Comparison of ENCODE assay signal across 8 cellular contexts in the genomic region with DNA sequence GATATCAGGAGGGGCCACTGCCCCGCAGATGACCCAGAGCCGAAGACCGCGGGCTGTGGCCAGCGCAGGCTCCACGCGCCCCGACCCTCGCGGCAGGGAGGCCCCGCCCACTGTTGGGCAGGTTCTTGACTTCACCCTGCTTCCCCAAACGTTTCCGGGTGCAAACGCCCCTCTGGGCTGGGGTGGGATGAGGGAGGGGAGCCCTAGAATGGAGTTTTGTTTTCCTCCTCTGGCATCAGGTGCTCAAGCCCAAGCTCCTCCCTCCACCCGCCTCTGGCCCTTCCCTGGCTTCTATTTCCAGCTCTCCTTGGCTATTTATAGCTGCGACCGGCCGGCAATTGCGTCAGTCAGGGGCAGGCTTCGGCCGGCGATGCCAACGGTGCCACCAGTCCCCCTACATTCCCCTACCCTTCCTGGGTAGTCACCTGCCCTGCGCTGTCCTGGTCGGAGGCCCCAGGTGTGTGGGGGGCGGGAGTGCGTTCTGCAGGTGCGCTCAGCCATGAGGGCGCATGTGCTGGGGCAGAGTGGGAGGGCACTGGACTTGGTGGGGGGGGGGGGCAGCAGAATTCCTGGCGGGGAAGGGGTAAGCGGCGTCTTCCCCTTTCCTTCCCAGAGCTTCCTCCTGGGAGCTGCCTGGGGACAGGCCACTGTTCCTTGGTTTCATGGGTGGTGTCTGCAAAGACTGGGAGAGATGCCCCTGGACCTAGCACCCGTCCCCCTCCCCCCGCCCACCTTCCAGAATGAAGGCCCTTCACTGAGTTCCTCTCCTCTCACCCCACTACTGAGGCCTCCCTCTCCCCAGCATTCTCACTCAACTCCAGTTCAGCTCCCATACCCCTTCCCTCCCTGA. TPM values are rescaled to one million over a fixed set of nuclear protein-coding genes. Genes with fewer than 3 reads are reported as not detected.
DNase-seq lines count a peak whose midpoint lies in the region; ATAC-seq and TF ChIP-seq lines count a peak whose summit lies in the region.

No MANE protein-coding gene starts in this region.

- H3K14ac ChIP-seq in mesenchymal stem cell (ENCODE audit: low read length in 2 of 2), result no peak overlapping the region

- peaks cover 69% of the 10 kb centered on the region for H3K27me3 Mint-ChIP-seq in endodermal cell (ENCODE audit: insufficient read depth)

- H4K8ac ChIP-seq in mesenchymal stem cell (ENCODE audit: low read length), result no peak overlapping the region

- H3K9me3 ChIP-seq in endodermal cell (ENCODE audit: control insufficient read depth, low read length) (no peaks in the 10 kb centered on the region), mesenchymal stem cell (ENCODE audit: control insufficient read depth, low read length) (no peaks in the 10 kb centered on the region)

- no peak overlapping the region for H3K27ac Mint-ChIP-seq in endodermal cell

- H3K4ac ChIP-seq in mesenchymal stem cell (ENCODE audit: low read depth in 1 of 2, low read length in 2 of 2), result no peak overlapping the region

- H3K4me1 ChIP-seq in endodermal cell (ENCODE audit: control insufficient read depth, insufficient read depth, low read length), result no peaks in the 10 kb centered on the region
- peaks cover 17% of the 10 kb centered on the region for H3K4me1 ChIP-seq in mesenchymal stem cell (ENCODE audit: control insufficient read depth, insufficient read depth, low read depth, low read length)

- TF ChIP-seq CTCF in endodermal cell (conservative IDR thresholded peaks at IDR 0.05) (no peak), lower leg skin (IDR thresholded peaks at IDR 0.05) (no peak)

- intact Hi-C loops in lower leg skin (cut with DNase I; ENCODE audit: low total_unique reads), result no loop called here

- no peak for TF ChIP-seq POLR2A in lower leg skin (IDR thresholded peaks at IDR 0.05)

- no peak overlapping the region for H2BK15ac ChIP-seq in mesenchymal stem cell (ENCODE audit: low read depth, poor library complexity, severe bottlenecking)

- H2AK5ac ChIP-seq in mesenchymal stem cell (ENCODE audit: low read length, severe bottlenecking), result no peak overlapping the region

- no peaks in the 10 kb centered on the region for H3K36me3 ChIP-seq in endodermal cell (ENCODE audit: control insufficient read depth, insufficient read depth, low read length)
- H3K36me3 ChIP-seq in mesenchymal stem cell (ENCODE audit: control insufficient read depth in 1 of 2, insufficient read depth in 2 of 2, low read depth in 1 of 2, low read length in 2 of 2), result no peaks in the 10 kb centered on the region

- H2BK5ac ChIP-seq in mesenchymal stem cell (ENCODE audit: low read depth, low read length, poor library complexity, severe bottlenecking), result no peak overlapping the region

- DNase-seq in ELR (ENCODE audit: low read depth) (peak; percentile 28), NCI-H345 treated with DMSO at 0.1 percent for 48 hours (lab: John Stamatoyannopoulos, UW; ENCODE audit: unreplicated experiment) (peak; percentile 19), endodermal cell (peak; percentile 82), mesenchymal stem cell (peak; percentile 78), NCI-H82 treated with DMSO at 0.1 percent for 48 hours (lab: John Stamatoyannopoulos, UW; ENCODE audit: unreplicated experiment) (no peak), lower leg skin (ENCODE audit: low spot score in 2 of 2) (no peak)
- DNase-seq in stimulated activated CD4-positive, alpha-beta T cell treated with anti-CD3 and anti-CD28 coated beads, Interleukin-2, amount 100 ng/mL, for 24 hours, result no peak

- no peak overlapping the region for H2AFZ ChIP-seq in mesenchymal stem cell (ENCODE audit: low read depth, low read length)

- H3K4me2 ChIP-seq in mesenchymal stem cell (ENCODE audit: low read length, poor library complexity, severe bottlenecking), result peak overlapping the region; percentile 10

- 15 to 16% methylated on average over 6 to 27 of the region's 34 CpGs for WGBS in endodermal cell (ENCODE audit: insufficient coverage in 1 of 2, insufficient read length in 1 of 2), 2 experiments
- 18% methylated on average over 17 of the region's 34 CpGs for WGBS in mesenchymal stem cell
- 16 to 19% methylated on average over 32 to 34 of the region's 34 CpGs for WGBS in lower leg skin, 2 donors

- H3K23ac ChIP-seq in mesenchymal stem cell (ENCODE audit: low read length in 2 of 2), result no peak overlapping the region

- H3K27me3 ChIP-seq in endodermal cell (ENCODE audit: control insufficient read depth, insufficient read depth, low read length, poor library complexity, severe bottlenecking), result peaks cover 81% of the 10 kb centered on the region
- peaks cover 69 to 71% of the 10 kb centered on the region in 2 experiments for H3K27me3 ChIP-seq in mesenchymal stem cell (ENCODE audit: control insufficient read depth in 1 of 2, insufficient read depth in 1 of 2, low read length in 2 of 2)

- H3K27ac ChIP-seq in endodermal cell (ENCODE audit: low read depth, low read length) (no peak overlapping the region), mesenchymal stem cell (ENCODE audit: low read length, poor library complexity, severe bottlenecking) (no peak overlapping the region)

- no peaks in the 10 kb centered on the region for H3K4me1 Mint-ChIP-seq in endodermal cell

- H3K9ac ChIP-seq in endodermal cell (ENCODE audit: extremely low read depth, low read length, poor library complexity, severe bottlenecking), result no peak overlapping the region
- no peak overlapping the region for H3K9ac ChIP-seq in mesenchymal stem cell (ENCODE audit: low read length)

- peak overlapping the region; percentile 29 for H3K4me3 Mint-ChIP-seq in endodermal cell

- H2BK120ac ChIP-seq in mesenchymal stem cell (ENCODE audit: low read depth, low read length), result no peak overlapping the region

- H3K9me3 Mint-ChIP-seq in endodermal cell, result no peaks in the 10 kb centered on the region

- no peak overlapping the region for H3K18ac ChIP-seq in mesenchymal stem cell (ENCODE audit: low read depth in 1 of 2, low read length in 2 of 2)

- no peak for ATAC-seq in HG02870 (IDR thresholded peaks at IDR 0.05; ENCODE audit: unreplicated experiment)

- no peak overlapping the region for H3K4me3 ChIP-seq in endodermal cell (ENCODE audit: low read length)
- H3K4me3 ChIP-seq in mesenchymal stem cell (ENCODE audit: insufficient read depth in 1 of 2, low read depth in 1 of 2, low read length in 2 of 2), result no peak overlapping the region
- H3K4me3 ChIP-seq in lower leg skin (ENCODE audit: low read depth, poor library complexity, severe bottlenecking), result no peak overlapping the region

- no peaks in the 10 kb centered on the region for H3K36me3 Mint-ChIP-seq in endodermal cell (ENCODE audit: low read depth)

- H2BK12ac ChIP-seq in mesenchymal stem cell (ENCODE audit: low read length in 2 of 2), result no peak overlapping the region

- H3K79me1 ChIP-seq in mesenchymal stem cell (replicated peaks; ENCODE audit: low read length, poor library complexity, severe bottlenecking), result no peaks in the 10 kb centered on the region

- H4K91ac ChIP-seq in mesenchymal stem cell (ENCODE audit: low read length), result no peak overlapping the region

RNA-seq across cellular contexts. Expression of a gene that starts 23.6 kb away (rescaled TPM):
- 1 to 10 TPM; 4.7 to 7.0 TPM for total RNA-seq in endodermal cell
- 13.7 TPM for polyA plus RNA-seq in endodermal cell (2013, experiment 1 of 2)
- 7.4 TPM for polyA plus RNA-seq in endodermal cell (2013, experiment 2 of 2)
- polyA plus RNA-seq in mesenchymal stem cell (2013, experiment 1 of 2), result 6.2 TPM
- polyA plus RNA-seq in mesenchymal stem cell (2013, experiment 2 of 2), result 5.8 TPM
- total RNA-seq in lower leg skin, result 10 to 100 TPM in 1 of 4 donors, 1 to 10 TPM in 3; 4.0 to 11.6 (median 5.9) TPM

RNA-seq across cellular contexts. Expression of a gene that starts 36.6 kb away (rescaled TPM):
- not detected for total RNA-seq in endodermal cell
- not detected for polyA plus RNA-seq in endodermal cell (2013, experiment 1 of 2)
- not detected for polyA plus RNA-seq in endodermal cell (2013, experiment 2 of 2)
- not detected for polyA plus RNA-seq in mesenchymal stem cell (2013, experiment 1 of 2)
- polyA plus RNA-seq in mesenchymal stem cell (2013, experiment 2 of 2), result not detected
- total RNA-seq in lower leg skin, result 1 to 10 TPM in 1 of 4 donors, not detected in 3; 8.1 TPM

RNA-seq across cellular contexts. Expression of a gene that starts 49.6 kb away (rescaled TPM):
- total RNA-seq in endodermal cell (not detected), lower leg skin (10 to 100 TPM in 1 of 4 donors, under 1 TPM in 1, not detected in 2; 0.55 to 15.1 TPM)
- not detected for polyA plus RNA-seq in endodermal cell (2013, experiment 1 of 2)
- polyA plus RNA-seq in endodermal cell (2013, experiment 2 of 2), result not detected
- polyA plus RNA-seq in mesenchymal stem cell (2013, experiment 1 of 2), result not detected
- not detected for polyA plus RNA-seq in mesenchymal stem cell (2013, experiment 2 of 2)

RNA-seq across cellular contexts. Expression of a gene that starts 59.8 kb away (rescaled TPM):
- not detected for total RNA-seq in endodermal cell
- not detected for polyA plus RNA-seq in endodermal cell (2013, experiment 1 of 2)
- not detected for polyA plus RNA-seq in endodermal cell (2013, experiment 2 of 2)
- polyA plus RNA-seq in mesenchymal stem cell (2013, experiment 1 of 2), result not detected
- polyA plus RNA-seq in mesenchymal stem cell (2013, experiment 2 of 2), result not detected
- 10 to 100 TPM in 1 of 4 donors, not detected in 3; 16.2 TPM for total RNA-seq in lower leg skin

Comparison
In these comparisons a context has a peak if more than half of its experiments do, and no peak if none do; other contexts are left out.
1. DNase-seq: peak in ELR (single experiment), NCI-H345 treated with DMSO at 0.1 percent for 48 hours (single experiment), endodermal cell (single experiment) and mesenchymal stem cell (single experiment); none in NCI-H82 treated with DMSO at 0.1 percent for 48 hours (single experiment), stimulated activated CD4-positive, alpha-beta T cell treated with anti-CD3 and anti-CD28 coated beads, Interleukin-2, amount 100 ng/mL, for 24 hours (0 of 2) and lower leg skin (0 of 2).